ENCODE assay signal across 13 cellular contexts in genomic region chr21:43892984-43893535, GRCh38. TPM values are rescaled to one million over a fixed set of nuclear protein-coding genes. Genes with fewer than 3 reads are reported as not detected.
DNase-seq lines count a peak whose midpoint lies in the region; ATAC-seq and TF ChIP-seq lines count a peak whose summit lies in the region.
"Had no signal": no experiment of that assay in that cellular context is flagged by ENCODE, and none has a peak within 500 bp of the region (broad histone marks: within the 10 kb centered on the region; RNA-seq: fewer than 3 reads in every experiment).

No MANE protein-coding gene starts in this region.

- H3K4me3 ChIP-seq in stomach (no peak overlapping the region), prostate gland (no peak overlapping the region)

- peak overlapping the region; percentile 69 for H3K4me3 Mint-ChIP-seq in activated T-cell treated with anti-CD3 and anti-CD28 coated beads, Interleukin-2, amount 50 U/mL, for 24 hours
- peak overlapping the region; percentile 69 to 92 (median 75) for H3K4me3 Mint-ChIP-seq in IgD-negative memory B cell
- H3K4me3 Mint-ChIP-seq in effector memory CD8-positive, alpha-beta T cell = peak overlapping the region; percentile 76 to 81

- no peak for DNase-seq in activated T-cell treated with anti-CD3 and anti-CD28 coated beads, Interleukin-2, amount 50 U/mL, for 24 hours
- no peak for DNase-seq in activated T-cell treated with anti-CD3 and anti-CD28 coated beads, Interleukin-2, amount 50 U/mL, for 1 hour
- DNase-seq in effector memory CD8-positive, alpha-beta T cell = no peak
- DNase-seq in stomach (no peak), HuH-7 (ENCODE audit: low spot score) (no peak), prostate gland (ENCODE audit: low spot score) (no peak), cortex of kidney (lab: John Stamatoyannopoulos, UW) (no peak)
- DNase-seq: anterior cingulate cortex; DND-41; effector CD8-positive, alpha-beta T cell; MM.1S had no signal

- no peaks in the 10 kb centered on the region for H3K9me3 Mint-ChIP-seq in activated T-cell treated with anti-CD3 and anti-CD28 coated beads, Interleukin-2, amount 50 U/mL, for 24 hours
- H3K9me3 Mint-ChIP-seq in IgD-negative memory B cell = no peaks in the 10 kb centered on the region
- H3K9me3 Mint-ChIP-seq in effector memory CD8-positive, alpha-beta T cell = no peaks in the 10 kb centered on the region

- WGBS in stomach, 5 donors = 40 to 79% (median 47%) methylated on average over 5 of the region's 5 CpGs
- 95% methylated on average over 5 of the region's 5 CpGs for WGBS in prostate gland

- H3K27me3 ChIP-seq in stomach (no peaks in the 10 kb centered on the region), prostate gland (replicated peaks; ENCODE audit: insufficient read depth) (no peaks in the 10 kb centered on the region)

- no peak for TF ChIP-seq CTCF in stomach (IDR thresholded peaks at IDR 0.05)
- TF ChIP-seq CTCF in prostate gland (IDR thresholded peaks at IDR 0.05) = no peak

- peak overlapping the region; percentile 30 to 71 (median 66) for H3K27ac ChIP-seq in stomach
- no peak overlapping the region for H3K27ac ChIP-seq in prostate gland
- H3K27ac ChIP-seq: HL-60 had no signal

- peaks cover 0 to 12% (median 6%) of the 10 kb centered on the region in 4 donors for H3K36me3 ChIP-seq in stomach
- H3K36me3 ChIP-seq in prostate gland = no peaks in the 10 kb centered on the region

- H3K36me3 Mint-ChIP-seq in activated T-cell treated with anti-CD3 and anti-CD28 coated beads, Interleukin-2, amount 50 U/mL, for 24 hours (ENCODE audit: low read depth) = peaks cover 46% of the 10 kb centered on the region
- no peaks in the 10 kb centered on the region for H3K36me3 Mint-ChIP-seq in IgD-negative memory B cell
- peaks cover 25% of the 10 kb centered on the region for H3K36me3 Mint-ChIP-seq in effector memory CD8-positive, alpha-beta T cell (ENCODE audit: insufficient read depth)

- intact Hi-C loops in stomach (cut with DNase I; ENCODE audit: low total_unique reads) = no loop called here
- intact Hi-C loops in prostate gland (cut with DNase I) = no loop called here

- no peak for TF ChIP-seq EP300 in stomach (IDR thresholded peaks at IDR 0.05)

- H3K4me1 Mint-ChIP-seq in activated T-cell treated with anti-CD3 and anti-CD28 coated beads, Interleukin-2, amount 50 U/mL, for 24 hours (ENCODE audit: low read depth) = peaks cover 60% of the 10 kb centered on the region
- peaks cover 21 to 23% (median 23%) of the 10 kb centered on the region in 3 donors for H3K4me1 Mint-ChIP-seq in IgD-negative memory B cell
- H3K4me1 Mint-ChIP-seq in effector memory CD8-positive, alpha-beta T cell (ENCODE audit: low read depth in 2 of 2) = peaks cover 25 to 37% of the 10 kb centered on the region in 2 donors

- H3K27ac Mint-ChIP-seq in activated T-cell treated with anti-CD3 and anti-CD28 coated beads, Interleukin-2, amount 50 U/mL, for 24 hours = peak overlapping the region; percentile 93
- peak overlapping the region in 2 of 3 donors; percentile 45 to 50 for H3K27ac Mint-ChIP-seq in IgD-negative memory B cell
- peak overlapping the region; percentile 83 to 87 for H3K27ac Mint-ChIP-seq in effector memory CD8-positive, alpha-beta T cell

- peak; percentile 27 for ATAC-seq in effector memory CD8-positive, alpha-beta T cell (replicated peaks)

- TF ChIP-seq POLR2A in stomach (IDR thresholded peaks at IDR 0.05) (no peak), prostate gland (IDR thresholded peaks at IDR 0.05) (no peak)

- H3K4me1 ChIP-seq in stomach (peaks cover 21 to 46% (median 29%) of the 10 kb centered on the region in 4 donors), prostate gland (replicated peaks) (no peaks in the 10 kb centered on the region)

- H3K9me3 ChIP-seq in stomach = no peaks in the 10 kb centered on the region
- H3K9me3 ChIP-seq in prostate gland = no peaks in the 10 kb centered on the region

- H3K27me3 Mint-ChIP-seq in activated T-cell treated with anti-CD3 and anti-CD28 coated beads, Interleukin-2, amount 50 U/mL, for 24 hours = no peaks in the 10 kb centered on the region
- H3K27me3 Mint-ChIP-seq in IgD-negative memory B cell = no peaks in the 10 kb centered on the region
- no peaks in the 10 kb centered on the region for H3K27me3 Mint-ChIP-seq in effector memory CD8-positive, alpha-beta T cell

RNA-seq across cellular contexts. Expression of gene AGPAT3, which starts 28.0 kb away (rescaled TPM):
- polyA plus RNA-seq in IgD-negative memory B cell = 8.8 TPM
- total RNA-seq in stomach = 10 to 100 TPM; 35.0 to 83.1 (median 41.5) TPM
- polyA plus RNA-seq in stomach = 10 to 100 TPM in 2 of 3 donors, 1 to 10 TPM in 1; 9.9 to 16.1 (median 10.4) TPM
- total RNA-seq in prostate gland = 10 to 100 TPM; 31.3 to 53.5 TPM

Comparison
In these comparisons a context has a peak if more than half of its experiments do, and no peak if none do; other contexts are left out.
1. H3K27ac ChIP-seq: peak in stomach (5 of 5); none in prostate gland (0 of 2).
2. Peak in every context shown above with its lines, with median percentiles within 50 percentile points of each other: H3K27ac Mint-ChIP-seq and H3K4me3 Mint-ChIP-seq.